Comparison of ENCODE assay signal across 9 cellular contexts in the genomic region with DNA sequence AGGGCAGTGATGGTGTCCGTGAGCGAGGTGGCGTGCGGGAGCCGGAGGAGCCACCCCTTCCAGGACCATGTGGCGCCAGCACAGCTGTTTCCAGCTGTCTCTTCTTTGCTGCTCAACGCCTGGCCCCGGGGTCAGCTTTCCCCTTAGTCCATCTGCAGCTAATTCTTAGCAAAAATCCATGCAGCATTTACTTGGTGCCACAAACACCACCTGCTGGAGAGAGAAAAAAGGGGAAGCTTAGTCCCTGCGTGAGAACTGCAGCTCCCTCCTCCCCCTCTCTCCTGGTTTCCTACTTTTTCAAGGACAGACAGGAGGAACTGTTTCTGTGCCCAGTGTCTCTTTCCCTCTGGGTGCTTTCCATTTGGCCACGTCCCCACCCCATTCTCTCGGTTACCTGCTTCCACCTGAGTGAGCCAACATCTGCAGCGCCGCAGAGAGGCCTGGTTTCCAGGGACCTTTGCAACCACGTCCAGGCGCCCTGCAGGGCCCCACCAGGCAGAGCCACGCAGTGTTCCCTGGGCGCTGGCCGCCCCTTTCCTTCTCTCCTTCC. TPM values are rescaled to one million over a fixed set of nuclear protein-coding genes. Genes with fewer than 3 reads are reported as not detected.
DNase-seq lines count a peak whose midpoint lies in the region; ATAC-seq, FAIRE-seq and TF ChIP-seq lines count a peak whose summit lies in the region.
"Had no signal": no experiment of that assay in that cellular context is flagged by ENCODE, and none has a peak within 500 bp of the region (broad histone marks: within the 10 kb centered on the region; RNA-seq: fewer than 3 reads in every experiment).

No MANE protein-coding gene starts in this region.

- DNase-seq in left ventricle myocardium inferior (peak; percentile 33), cardiac septum (ENCODE audit: low spot score) (no peak), Panc1 (ENCODE audit: low read depth, low spot score) (no peak), foreskin fibroblast (peak; percentile 21 to 56), urothelium cell line (ENCODE audit: low spot score) (peak; percentile 59)
- DNase-seq in activated T-cell treated with anti-CD3 and anti-CD28 coated beads, Interleukin-2, amount 50 U/mL, for 72 hours: no peak
- DNase-seq in stimulated activated CD4-positive, alpha-beta T cell treated with anti-CD3 and anti-CD28 coated beads, Interleukin-4, amount 100 ng/mL, for 24 hours: no peak

- H3K9me3 Mint-ChIP-seq in activated T-cell treated with anti-CD3 and anti-CD28 coated beads, Interleukin-2, amount 50 U/mL, for 72 hours: no peaks in the 10 kb centered on the region

- POLR2A ChIA-PET in Panc1 (lab: Charles Lee): no interaction called here

- no peak for FAIRE-seq in urothelium cell line (lab: Jason Lieb, UNC)
- FAIRE-seq: islet of Langerhans had no signal

- TF ChIP-seq CTCF in left ventricle myocardium inferior (IDR thresholded peaks at IDR 0.05; ENCODE audit: borderline replicate concordance): peak; percentile 39
- TF ChIP-seq CTCF in Panc1 (IDR thresholded peaks at IDR 0.05): no peak; the same call in 1 of the 2 replicates
- TF ChIP-seq CTCF in foreskin fibroblast (IDR thresholded peaks at IDR 0.05; ENCODE audit: low read depth, low read length): peak; percentile 39

- H3K27ac ChIP-seq in left ventricle myocardium inferior (replicated peaks): no peak overlapping the region
- no peak overlapping the region for H3K27ac ChIP-seq in Panc1 (ENCODE audit: low read length)

- H3K27me3 ChIP-seq in left ventricle myocardium inferior (ENCODE audit: low read depth): peaks cover 98% of the 10 kb centered on the region
- H3K27me3 ChIP-seq in Panc1 (ENCODE audit: control insufficient read depth, insufficient read depth, low read length): no peaks in the 10 kb centered on the region

- H3K27me3 Mint-ChIP-seq in activated T-cell treated with anti-CD3 and anti-CD28 coated beads, Interleukin-2, amount 50 U/mL, for 72 hours (ENCODE audit: low read depth): no peaks in the 10 kb centered on the region

- BruUV-seq in Panc1 (replicated peaks; lab: Mats Ljungman, UMichigan): no TSS peak

- H3K4me3 Mint-ChIP-seq in activated T-cell treated with anti-CD3 and anti-CD28 coated beads, Interleukin-2, amount 50 U/mL, for 72 hours: no peak overlapping the region

- no peaks in the 10 kb centered on the region for H3K9me3 ChIP-seq in left ventricle myocardium inferior (replicated peaks)
- H3K9me3 ChIP-seq in Panc1 (ENCODE audit: control insufficient read depth, insufficient read depth, low read depth, low read length): no peaks in the 10 kb centered on the region

- H3K4me1 Mint-ChIP-seq in activated T-cell treated with anti-CD3 and anti-CD28 coated beads, Interleukin-2, amount 50 U/mL, for 72 hours (ENCODE audit: low read depth): no peaks in the 10 kb centered on the region

- H3K4me3 ChIP-seq in left ventricle myocardium inferior (no peak overlapping the region), Panc1 (ENCODE audit: low read depth in 2 of 2, low read length in 2 of 2) (no peak overlapping the region), foreskin fibroblast (ENCODE audit: low read depth in 1 of 2, low read length in 2 of 2) (no peak overlapping the region)

- H3K36me3 Mint-ChIP-seq in activated T-cell treated with anti-CD3 and anti-CD28 coated beads, Interleukin-2, amount 50 U/mL, for 72 hours (ENCODE audit: insufficient read depth in 2 of 2): no peaks in the 10 kb centered on the region

- H3K27ac Mint-ChIP-seq in activated T-cell treated with anti-CD3 and anti-CD28 coated beads, Interleukin-2, amount 50 U/mL, for 72 hours: no peak overlapping the region

- H3K36me3 ChIP-seq in left ventricle myocardium inferior (no peaks in the 10 kb centered on the region), Panc1 (ENCODE audit: control insufficient read depth, insufficient read depth, low read length) (no peaks in the 10 kb centered on the region)

- CTCF ChIA-PET in Panc1 (lab: Charles Lee): interaction anchor here (0.6 to 1.1 kb wide), 6 partner anchors 9 to 442 kb away, joined by 3 to 5 read pairs (median 4); no protein-coding TSS in a partner anchor

- in situ Hi-C loops in Panc1 (cut with HindIII; ENCODE audit: low pct_unique_long_range_greater_than_20kb, low sequenced_read_pairs): no loop called here

- ATAC-seq in Panc1 (peak; percentile 55), GM21447 (IDR thresholded peaks at IDR 0.05; ENCODE audit: unreplicated experiment) (no peak)
- ATAC-seq in activated T-cell treated with anti-CD3 and anti-CD28 coated beads, Interleukin-2, amount 50 U/mL, for 72 hours (replicated peaks in 1 of 2): no peak

- intact Hi-C loops in left ventricle myocardium inferior (cut with micrococcal nuclease): no loop called here
- intact Hi-C loops in cardiac septum (cut with DNase I): no loop called here
- intact Hi-C loops in Panc1 (cut with micrococcal nuclease; ENCODE audit: unreplicated experiment): no loop called here

- H3K4me1 ChIP-seq in left ventricle myocardium inferior (peaks cover 7% of the 10 kb centered on the region), Panc1 (ENCODE audit: control insufficient read depth, insufficient read depth, low read length) (peaks cover 4% of the 10 kb centered on the region)

RNA-seq across cellular contexts. Expression of a gene that starts 3.4 kb away (rescaled TPM):
- total RNA-seq in left ventricle myocardium inferior: not detected
- total RNA-seq in cardiac septum: 0.05 TPM
- total RNA-seq in Panc1 (2021; ENCODE audit: unreplicated experiment): 0.23 TPM
- 0.44 TPM for polyA plus RNA-seq in Panc1 (2012; ENCODE audit: insufficient read length)
- not detected for total RNA-seq in activated T-cell treated with anti-CD3 and anti-CD28 coated beads, Interleukin-2, amount 50 U/mL, for 72 hours

RNA-seq across cellular contexts. Expression of a gene that starts 20.4 kb away (rescaled TPM):
- total RNA-seq in left ventricle myocardium inferior (not detected), cardiac septum (not detected), Panc1 (2021; ENCODE audit: unreplicated experiment) (not detected)
- not detected for polyA plus RNA-seq in Panc1 (2012; ENCODE audit: insufficient read length)
- not detected for total RNA-seq in activated T-cell treated with anti-CD3 and anti-CD28 coated beads, Interleukin-2, amount 50 U/mL, for 72 hours

Comparison
In these comparisons a context has a peak if more than half of its experiments do, and no peak if none do; other contexts are left out.
1. DNase-seq: peak in left ventricle myocardium inferior (single experiment), foreskin fibroblast (2 of 2) and urothelium cell line (single experiment); none in cardiac septum (single experiment), Panc1 (single experiment), activated T-cell treated with anti-CD3 and anti-CD28 coated beads, Interleukin-2, amount 50 U/mL, for 72 hours (0 of 2) and stimulated activated CD4-positive, alpha-beta T cell treated with anti-CD3 and anti-CD28 coated beads, Interleukin-4, amount 100 ng/mL, for 24 hours (single experiment).